In genomic region chr5:135429326-135429725, GRCh38 we compare ENCODE assay signal across 18 cellular contexts. TPM values are rescaled to one million over a fixed set of nuclear protein-coding genes. Genes with fewer than 3 reads are reported as not detected.
DNase-seq lines count a peak whose midpoint lies in the region; ATAC-seq and TF ChIP-seq lines count a peak whose summit lies in the region.
"Had no signal": no experiment of that assay in that cellular context is flagged by ENCODE, and none has a peak within 500 bp of the region (broad histone marks: within the 10 kb centered on the region; RNA-seq: fewer than 3 reads in every experiment).

No MANE protein-coding gene starts in this region.

- H3K9ac ChIP-seq in endodermal cell (ENCODE audit: extremely low read depth, low read length, poor library complexity, severe bottlenecking) = no peak overlapping the region

- TF ChIP-seq CTCF in left lung (IDR thresholded peaks at IDR 0.05) = no peak
- TF ChIP-seq CTCF in endodermal cell (conservative IDR thresholded peaks at IDR 0.05) = no peak

- H3K4me3 ChIP-seq in left lung (no peak overlapping the region), endodermal cell (ENCODE audit: low read length) (no peak overlapping the region)
- H3K4me3 ChIP-seq: transverse colon had no signal

- peaks cover 16% of the 10 kb centered on the region for H3K9me3 Mint-ChIP-seq in endodermal cell

- H3K27ac ChIP-seq in left lung (no peak overlapping the region), endodermal cell (ENCODE audit: low read depth, low read length) (no peak overlapping the region)
- H3K27ac ChIP-seq: transverse colon had no signal

- H3K4me1 Mint-ChIP-seq in endodermal cell = peaks cover 4% of the 10 kb centered on the region
- H3K4me1 Mint-ChIP-seq: activated B cell treated with CpG ODN at 0.5 μM for 24 hours had no signal

- H3K4me1 ChIP-seq in left lung (peaks cover 0 to 46% of the 10 kb centered on the region in 2 donors), endodermal cell (ENCODE audit: control insufficient read depth, insufficient read depth, low read length) (no peaks in the 10 kb centered on the region)

- H3K27ac Mint-ChIP-seq in endodermal cell = no peak overlapping the region
- H3K27ac Mint-ChIP-seq: activated B cell treated with CpG ODN at 0.5 μM for 24 hours; activated CD8-positive, alpha-beta memory T cell treated with anti-CD3 and anti-CD28 coated beads, Interleukin-2, amount 10 ng/mL, durations not matched to agents 7 days and 5 days; HFFc6 had no signal

- H3K27me3 Mint-ChIP-seq in endodermal cell (ENCODE audit: insufficient read depth) = peaks cover 12% of the 10 kb centered on the region

- DNase-seq in AG20443 (ENCODE audit: low spot score) = peak; percentile 7
- DNase-seq in NCI-H2029 (lab: John Stamatoyannopoulos, UW) = peak; percentile 48
- DNase-seq in fibroblast of gingiva (ENCODE audit: low read depth) = peak; percentile 28
- no peak for DNase-seq in left lung
- no peak for DNase-seq in stimulated activated CD4-positive, alpha-beta T cell treated with anti-CD3 and anti-CD28 coated beads, Interleukin-1b, Interleukin-23, amount 100 ng/mL, for 48 hours
- DNase-seq in endodermal cell = no peak
- no peak for DNase-seq in HT-29 (ENCODE audit: low spot score)
- DNase-seq: activated B cell treated with CpG ODN at 0.5 μM for 24 hours; activated CD8-positive, alpha-beta memory T cell treated with anti-CD3 and anti-CD28 coated beads, Interleukin-2, amount 10 ng/mL, durations not matched to agents 7 days and 5 days; activated naive CD4-positive, alpha-beta T cell treated with anti-CD3 and anti-CD28 coated beads, Interleukin-2, amount 50 U/mL, for 16 hours; caudate nucleus; HFFc6; NCI-H2081 treated with DMSO at 0.1 percent for 48 hours; transverse colon had no signal

- H3K4me3 Mint-ChIP-seq in endodermal cell = no peak overlapping the region
- H3K4me3 Mint-ChIP-seq: activated B cell treated with CpG ODN at 0.5 μM for 24 hours; activated CD8-positive, alpha-beta memory T cell treated with anti-CD3 and anti-CD28 coated beads, Interleukin-2, amount 10 ng/mL, durations not matched to agents 7 days and 5 days; HFFc6 had no signal

- H3K27me3 ChIP-seq in left lung (no peaks in the 10 kb centered on the region), endodermal cell (ENCODE audit: control insufficient read depth, insufficient read depth, low read length, poor library complexity, severe bottlenecking) (no peaks in the 10 kb centered on the region)
- H3K27me3 ChIP-seq: transverse colon had no signal

- no peaks in the 10 kb centered on the region for H3K36me3 Mint-ChIP-seq in endodermal cell (ENCODE audit: low read depth)
- H3K36me3 Mint-ChIP-seq: activated CD8-positive, alpha-beta memory T cell treated with anti-CD3 and anti-CD28 coated beads, Interleukin-2, amount 10 ng/mL, durations not matched to agents 7 days and 5 days had no signal

- ATAC-seq in left lung (peak; percentile 13), GM19467 (IDR thresholded peaks at IDR 0.05; ENCODE audit: unreplicated experiment) (no peak)
- ATAC-seq: activated CD8-positive, alpha-beta memory T cell treated with anti-CD3 and anti-CD28 coated beads, Interleukin-2, amount 10 ng/mL, durations not matched to agents 7 days and 5 days had no signal

- H3K9me3 ChIP-seq in left lung (peaks cover 0 to 10% of the 10 kb centered on the region in 2 donors), endodermal cell (ENCODE audit: control insufficient read depth, low read length) (peaks cover 20% of the 10 kb centered on the region)

- intact Hi-C loops in left lung (cut with DNase I) = no loop called here

- no peaks in the 10 kb centered on the region for H3K36me3 ChIP-seq in left lung
- H3K36me3 ChIP-seq in endodermal cell (ENCODE audit: control insufficient read depth, insufficient read depth, low read length) = no peaks in the 10 kb centered on the region
- H3K36me3 ChIP-seq: transverse colon had no signal

- WGBS in endodermal cell (ENCODE audit: insufficient coverage in 1 of 2, insufficient read length in 1 of 2), 2 experiments = 91% methylated on average over 6 of the region's 6 CpGs

RNA-seq across cellular contexts. Expression of gene DCANP1, which starts 17.8 kb away (rescaled TPM):
- total RNA-seq in left lung (under 1 TPM in 1 of 2 donors, not detected in 1; 0.24 TPM), endodermal cell (not detected)
- polyA plus RNA-seq in endodermal cell (2013, experiment 1 of 2) = not detected
- polyA plus RNA-seq in endodermal cell (2013, experiment 2 of 2) = not detected
- not detected in 2 replicates for total RNA-seq in HT-29 (2014; rRNA removed; shearing (Covaris generic))
- total RNA-seq: activated B cell treated with CpG ODN at 0.5 μM for 24 hours; activated CD8-positive, alpha-beta memory T cell treated with anti-CD3 and anti-CD28 coated beads, Interleukin-2, amount 10 ng/mL, durations not matched to agents 7 days and 5 days; HFFc6; LHCN-M2; lung microvascular endothelial cell; OCI-LY7 had no signal

RNA-seq across cellular contexts. Expression of gene TIFAB, which starts 22.8 kb away (rescaled TPM):
- total RNA-seq in left lung = under 1 TPM; 0.03 to 0.18 TPM
- total RNA-seq in endodermal cell = not detected
- not detected for polyA plus RNA-seq in endodermal cell (2013, experiment 1 of 2)
- polyA plus RNA-seq in endodermal cell (2013, experiment 2 of 2) = not detected
- not detected in 2 replicates for total RNA-seq in HT-29 (2014; rRNA removed; shearing (Covaris generic))
- total RNA-seq: activated B cell treated with CpG ODN at 0.5 μM for 24 hours; activated CD8-positive, alpha-beta memory T cell treated with anti-CD3 and anti-CD28 coated beads, Interleukin-2, amount 10 ng/mL, durations not matched to agents 7 days and 5 days; HFFc6; LHCN-M2; lung microvascular endothelial cell; OCI-LY7 had no signal

RNA-seq across cellular contexts. Expression of gene MACROH2A1, which starts 30.3 kb away (rescaled TPM):
- total RNA-seq in left lung = 100 to 1,000 TPM; 183 to 309 TPM
- 100 to 1,000 TPM; 256 to 288 TPM for total RNA-seq in endodermal cell
- 253 TPM for polyA plus RNA-seq in endodermal cell (2013, experiment 1 of 2)
- polyA plus RNA-seq in endodermal cell (2013, experiment 2 of 2) = 265 TPM
- 566 and 576 TPM in 2 replicates for total RNA-seq in HT-29 (2014; rRNA removed; shearing (Covaris generic))

Comparison
In these comparisons a context has a peak if more than half of its experiments do, and no peak if none do; other contexts are left out.
1. DNase-seq: peak in AG20443 (single experiment), NCI-H2029 (single experiment) and fibroblast of gingiva (single experiment); none in left lung (0 of 2), stimulated activated CD4-positive, alpha-beta T cell treated with anti-CD3 and anti-CD28 coated beads, Interleukin-1b, Interleukin-23, amount 100 ng/mL, for 48 hours (single experiment), endodermal cell (single experiment) and HT-29 (single experiment).